1 cellular context compared by ENCODE assay signal in the genomic region with DNA sequence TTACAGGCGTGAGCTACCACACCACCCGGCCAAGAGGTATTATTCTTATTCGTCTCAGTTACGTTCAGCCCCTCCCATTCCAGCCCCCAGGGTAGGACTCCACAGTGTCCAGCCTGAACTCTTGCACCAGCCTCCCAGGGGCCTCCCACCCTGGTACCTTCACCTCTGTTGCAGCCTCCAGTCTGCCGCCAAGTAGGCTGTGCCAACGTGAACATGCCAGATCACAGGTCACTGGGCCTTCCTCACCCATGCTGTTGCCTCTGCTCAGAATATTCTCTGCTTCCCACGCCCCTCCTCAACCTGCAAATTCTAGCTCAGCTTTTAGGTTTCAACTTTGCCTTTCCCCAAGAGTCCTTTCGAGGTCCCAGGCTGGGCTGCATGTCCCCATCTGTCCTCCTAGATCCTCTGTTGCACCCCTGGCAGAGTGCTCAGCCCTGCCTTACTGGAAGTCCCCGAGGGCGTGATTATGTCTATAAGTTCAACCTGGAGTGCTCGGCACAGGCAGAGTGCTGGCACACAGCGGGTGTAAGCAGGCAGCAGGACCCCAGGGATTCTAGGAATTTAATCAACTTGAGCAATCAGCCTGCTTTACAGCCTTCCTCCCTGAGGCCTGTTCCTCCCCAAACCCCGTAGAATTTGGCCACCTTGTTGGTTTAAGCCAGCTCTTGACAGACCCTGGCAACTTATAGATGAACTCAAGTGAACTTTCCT.
TF ChIP-seq lines count a peak whose summit lies in the region.

No MANE protein-coding gene starts in this region.

TF ChIP-seq in GM23338, 12 proteins besides CTCF, POLR2A, EP300 and RAD21 (continued from another document):
- TF ChIP-seq EZH2 (IDR thresholded peaks at IDR 0.05; ENCODE audit: low read depth, unreplicated experiment) = no peak
